Comparison of ENCODE assay signal across 9 cellular contexts in the genomic region with DNA sequence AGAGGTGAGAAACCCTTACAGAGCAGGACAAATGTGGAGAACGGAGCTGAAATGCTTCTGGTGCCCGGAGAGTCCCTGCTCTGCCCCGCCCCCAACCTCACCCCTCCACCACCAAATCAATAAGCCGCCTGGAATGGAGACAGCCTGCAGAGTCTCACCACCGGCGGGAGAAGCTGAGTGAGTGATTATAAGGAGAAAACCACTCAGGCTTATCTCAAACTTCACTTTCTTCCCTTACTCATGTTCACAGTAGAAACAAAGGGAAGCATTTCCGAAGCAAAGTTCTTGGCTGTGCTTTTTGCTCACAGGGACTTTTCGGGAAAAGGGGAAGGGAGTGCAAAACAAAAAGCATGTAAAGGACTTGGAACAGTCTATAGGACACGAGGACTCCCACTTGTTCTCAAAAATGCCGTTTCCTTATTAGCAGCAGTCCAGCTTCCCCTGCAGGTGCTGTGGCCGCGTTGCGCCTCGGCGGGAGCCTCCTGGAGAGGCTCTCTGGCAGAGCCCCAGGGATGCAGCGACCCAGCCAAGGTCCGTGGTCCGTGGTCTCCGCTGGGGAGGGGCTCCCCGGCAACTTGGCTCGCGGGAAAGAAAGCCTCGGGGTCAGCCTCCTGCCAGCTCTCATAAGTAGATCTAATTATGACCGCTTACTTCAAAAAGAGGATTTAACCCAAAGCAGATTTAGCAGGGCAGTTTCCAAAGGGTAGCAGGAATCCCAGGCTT.
DNase-seq lines count a peak whose midpoint lies in the region; ATAC-seq lines count a peak whose summit lies in the region.
"Had no signal": no experiment of that assay in that cellular context is flagged by ENCODE, and none has a peak within 500 bp of the region (broad histone marks: within the 10 kb centered on the region; RNA-seq: fewer than 3 reads in every experiment).

No MANE protein-coding gene starts in this region.

- H3K4me1 ChIP-seq in adipocyte (ENCODE audit: control insufficient read depth, insufficient read depth, low read length) (peaks cover 8% of the 10 kb centered on the region), iPS-20b (ENCODE audit: insufficient read depth, low read length) (peaks cover 10% of the 10 kb centered on the region; the same call in 1 of the 2 replicates), subcutaneous abdominal adipose tissue (ENCODE audit: control insufficient read depth in 5 of 5, insufficient read depth in 5 of 5, low read length in 5 of 5) (peaks cover 0 to 11% (median 9%) of the 10 kb centered on the region in 5 donors)

- DNase-seq in NCI-H1105 treated with DMSO at 0.1 percent for 48 hours (lab: John Stamatoyannopoulos, UW) (peak; percentile 42), NCI-H1105 (lab: John Stamatoyannopoulos, UW) (no peak), adipocyte (ENCODE audit: low read depth) (peak; percentile 41)
- DNase-seq in stimulated activated CD8-positive, alpha-beta memory T cell treated with anti-CD3 and anti-CD28 coated beads, Interleukin-4, amount 100 ng/mL, for 48 hours: no peak

- peak overlapping the region; percentile 85 for H3K4me3 ChIP-seq in adipocyte (ENCODE audit: low read length)
- H3K4me3 ChIP-seq in iPS-20b (ENCODE audit: low read length): peak overlapping the region; percentile 82
- H3K4me3 ChIP-seq in subcutaneous abdominal adipose tissue (ENCODE audit: low read depth in 1 of 5, low read length in 5 of 5): peak overlapping the region; percentile 53 to 62 (median 57)
- H3K4me3 ChIP-seq: BLaER1 had no signal

- H3K27ac ChIP-seq in iPS-20b (ENCODE audit: low read length) (no peak overlapping the region), subcutaneous abdominal adipose tissue (ENCODE audit: low read depth, low read length) (no peak overlapping the region)
- H3K27ac ChIP-seq: BLaER1 had no signal

- H3K27me3 ChIP-seq in adipocyte (replicated peaks; ENCODE audit: control insufficient read depth, insufficient read depth, low read length) (no peaks in the 10 kb centered on the region), iPS-20b (ENCODE audit: insufficient read depth, low read length) (no peaks in the 10 kb centered on the region; the same call in 1 of the 2 replicates), subcutaneous abdominal adipose tissue (ENCODE audit: control insufficient read depth in 5 of 5, insufficient read depth in 4 of 5, low read length in 5 of 5) (peaks cover 0 to 3% (median 0%) of the 10 kb centered on the region in 5 donors)
- H3K27me3 ChIP-seq: BLaER1 had no signal

- no peaks in the 10 kb centered on the region for H3K9me3 ChIP-seq in adipocyte (ENCODE audit: control insufficient read depth, low read length)
- H3K9me3 ChIP-seq in iPS-20b (ENCODE audit: insufficient read depth, low read depth, low read length): no peaks in the 10 kb centered on the region
- no peaks in the 10 kb centered on the region for H3K9me3 ChIP-seq in subcutaneous abdominal adipose tissue (ENCODE audit: control insufficient read depth in 5 of 5, low read length in 5 of 5)
- H3K9me3 ChIP-seq: BLaER1 had no signal

- no peak for ATAC-seq in HG02571 (IDR thresholded peaks at IDR 0.05; ENCODE audit: unreplicated experiment)
- no peak for ATAC-seq in HG02623 (IDR thresholded peaks at IDR 0.05; ENCODE audit: unreplicated experiment)

- H3K9ac ChIP-seq in adipocyte (ENCODE audit: low read length): no peak overlapping the region
- peak overlapping the region; percentile 91 for H3K9ac ChIP-seq in iPS-20b (ENCODE audit: low read depth, low read length)
- H3K9ac ChIP-seq in subcutaneous abdominal adipose tissue (ENCODE audit: low read length in 5 of 5): peak overlapping the region in 3 of 5 donors; percentile 52 to 62 (median 52)
- H3K9ac ChIP-seq: BLaER1 had no signal

- H3K36me3 ChIP-seq in adipocyte (ENCODE audit: control insufficient read depth, insufficient read depth, low read length, severe bottlenecking): no peaks in the 10 kb centered on the region
- no peaks in the 10 kb centered on the region for H3K36me3 ChIP-seq in iPS-20b (ENCODE audit: insufficient read depth, low read depth, low read length)
- peaks cover 0 to 10% (median 3%) of the 10 kb centered on the region in 5 donors for H3K36me3 ChIP-seq in subcutaneous abdominal adipose tissue (ENCODE audit: control insufficient read depth in 5 of 5, insufficient read depth in 5 of 5, low read length in 5 of 5)
- H3K36me3 ChIP-seq: BLaER1 had no signal

Comparison
In these comparisons a context has a peak if more than half of its experiments do, and no peak if none do; other contexts are left out.
1. DNase-seq: peak in NCI-H1105 treated with DMSO at 0.1 percent for 48 hours (single experiment) and adipocyte (single experiment); none in NCI-H1105 (single experiment) and stimulated activated CD8-positive, alpha-beta memory T cell treated with anti-CD3 and anti-CD28 coated beads, Interleukin-4, amount 100 ng/mL, for 48 hours (single experiment).
2. Peak in every context shown above with its lines, with median percentiles within 50 percentile points of each other: H3K4me3 ChIP-seq.